Comparison of ENCODE assay signal across 21 cellular contexts in the genomic region with DNA sequence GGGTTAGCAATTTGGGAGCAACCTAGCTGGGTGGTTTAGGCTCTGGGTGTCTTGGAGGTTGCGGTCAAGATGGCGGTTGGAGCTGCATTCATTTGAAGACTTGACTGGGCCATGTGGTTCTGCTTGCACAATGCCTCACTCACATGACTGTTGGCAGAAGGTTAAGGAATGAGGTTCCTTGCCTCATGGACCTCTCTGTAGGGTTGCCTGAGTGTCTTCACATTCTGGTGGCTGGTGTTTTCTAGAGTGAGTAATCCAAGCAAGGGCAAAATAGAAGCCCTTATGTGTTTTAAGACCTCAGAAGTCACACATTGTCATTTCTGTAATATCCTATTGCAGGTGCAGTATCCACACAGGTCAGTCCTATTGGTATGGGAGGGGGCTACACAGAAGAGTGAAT.
"Had no signal": no experiment of that assay in that cellular context is flagged by ENCODE, and none has a peak within 500 bp of the region (broad histone marks: within the 10 kb centered on the region; RNA-seq: fewer than 3 reads in every experiment).

No MANE protein-coding gene starts in this region.

- DNase-seq: activated T-cell treated with anti-CD3 and anti-CD28 coated beads, Interleukin-2, amount 50 U/mL, for 24 hours; central memory CD4-positive, alpha-beta T cell; effector memory CD4-positive, alpha-beta T cell; esophagus squamous epithelium; foreskin keratinocyte; kidney glomerular epithelial cell; left lung; naive thymus-derived CD4-positive, alpha-beta T cell; occipital lobe; posterior cingulate gyrus; right lobe of liver; small intestine; stimulated activated CD4-positive, alpha-beta T cell treated with anti-CD3 and anti-CD28 coated beads, Interleukin-2, amount 100 ng/mL, for 24 hours; stimulated activated naive CD4-positive, alpha-beta T cell; T1000; upper lobe of left lung had no signal

- ATAC-seq: activated naive CD4-positive, alpha-beta T cell treated with anti-CD3 and anti-CD28 coated beads, Interleukin-2, amount 50 U/mL, for 72 hours; activated T-helper 17 cell treated with anti-CD3 and anti-CD28 coated beads, Interleukin-2, amount 50 U/mL, for 72 hours; foreskin keratinocyte; left lung; naive thymus-derived CD4-positive, alpha-beta T cell; right lobe of liver; WTC11 had no signal

- H3K4me3 ChIP-seq: esophagus squamous epithelium, left lung, lung, right lobe of liver, thoracic aorta, upper lobe of left lung had no signal
